Comparison of ENCODE assay signal across 1 cellular context in the genomic region with DNA sequence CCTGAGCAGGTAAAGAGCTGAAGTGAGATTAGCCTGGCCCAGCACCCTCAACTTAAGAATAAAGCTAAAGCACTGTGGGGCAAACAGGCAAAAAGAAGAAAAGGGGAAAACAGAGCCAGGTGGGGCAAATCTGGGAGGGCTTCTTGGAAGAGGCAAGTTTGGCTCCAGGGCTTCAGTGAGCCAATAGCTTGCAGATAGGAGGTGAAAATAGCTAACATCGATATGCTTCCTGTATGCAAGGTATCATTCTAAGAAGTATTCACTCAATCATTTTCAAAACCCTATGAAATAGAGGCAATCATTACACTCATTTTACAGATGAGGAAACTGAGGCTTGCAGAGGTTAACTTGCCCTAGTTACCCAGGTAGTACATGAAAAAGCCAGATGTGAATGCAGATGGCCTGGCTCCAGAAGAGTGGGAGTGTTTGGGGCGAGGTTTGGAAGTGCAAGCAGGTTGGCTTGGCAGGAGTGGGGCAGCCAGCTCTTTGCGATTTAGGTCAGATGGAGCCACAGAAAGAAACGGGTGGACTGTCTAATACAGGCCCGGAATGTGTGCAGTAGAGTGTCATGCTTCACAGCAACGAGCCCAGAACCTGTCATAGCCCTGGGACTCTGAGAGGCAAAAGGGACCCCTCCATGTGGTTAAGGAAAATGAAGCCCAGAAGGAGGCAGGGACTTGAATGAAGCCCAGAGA.
TF ChIP-seq lines count a peak whose summit lies in the region.

No MANE protein-coding gene starts in this region.

TF ChIP-seq in SK-N-SH treated with all-trans-retinoic acid at 6 μM for 48 hours, 23 proteins besides CTCF, POLR2A, EP300 and RAD21 (continued from another document):
- TF ChIP-seq, protein P1, sequence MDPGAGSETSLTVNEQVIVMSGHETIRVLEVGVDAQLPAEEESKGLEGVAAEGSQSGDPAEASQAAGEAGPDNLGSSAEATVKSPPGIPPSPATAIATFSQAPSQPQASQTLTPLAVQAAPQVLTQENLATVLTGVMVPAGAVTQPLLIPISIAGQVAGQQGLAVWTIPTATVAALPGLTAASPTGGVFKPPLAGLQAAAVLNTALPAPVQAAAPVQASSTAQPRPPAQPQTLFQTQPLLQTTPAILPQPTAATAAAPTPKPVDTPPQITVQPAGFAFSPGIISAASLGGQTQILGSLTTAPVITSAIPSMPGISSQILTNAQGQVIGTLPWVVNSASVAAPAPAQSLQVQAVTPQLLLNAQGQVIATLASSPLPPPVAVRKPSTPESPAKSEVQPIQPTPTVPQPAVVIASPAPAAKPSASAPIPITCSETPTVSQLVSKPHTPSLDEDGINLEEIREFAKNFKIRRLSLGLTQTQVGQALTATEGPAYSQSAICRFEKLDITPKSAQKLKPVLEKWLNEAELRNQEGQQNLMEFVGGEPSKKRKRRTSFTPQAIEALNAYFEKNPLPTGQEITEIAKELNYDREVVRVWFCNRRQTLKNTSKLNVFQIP (CRISPR knock-in tag; IDR thresholded peaks at IDR 0.05; ENCODE audit: borderline replicate concordance, low read depth), result no peak
- TF ChIP-seq ZNF70 (CRISPR knock-in tag; IDR thresholded peaks at IDR 0.05) (no peak), ESRRG (CRISPR knock-in tag; IDR thresholded peaks at IDR 0.05) (no peak), ZFP30 (CRISPR knock-in tag; IDR thresholded peaks at IDR 0.05) (no peak), ZFP3 (CRISPR knock-in tag; IDR thresholded peaks at IDR 0.05) (no peak), OSR1 (CRISPR knock-in tag; IDR thresholded peaks at IDR 0.05) (no peak), CREB5 (CRISPR knock-in tag; IDR thresholded peaks at IDR 0.05; ENCODE audit: low read depth) (no peak), SNAI2 (CRISPR knock-in tag; IDR thresholded peaks at IDR 0.05) (no peak), RARB (CRISPR knock-in tag; IDR thresholded peaks at IDR 0.05) (no peak), ZC3H10 (CRISPR knock-in tag; IDR thresholded peaks at IDR 0.05) (no peak)
- TF ChIP-seq, protein P2, sequence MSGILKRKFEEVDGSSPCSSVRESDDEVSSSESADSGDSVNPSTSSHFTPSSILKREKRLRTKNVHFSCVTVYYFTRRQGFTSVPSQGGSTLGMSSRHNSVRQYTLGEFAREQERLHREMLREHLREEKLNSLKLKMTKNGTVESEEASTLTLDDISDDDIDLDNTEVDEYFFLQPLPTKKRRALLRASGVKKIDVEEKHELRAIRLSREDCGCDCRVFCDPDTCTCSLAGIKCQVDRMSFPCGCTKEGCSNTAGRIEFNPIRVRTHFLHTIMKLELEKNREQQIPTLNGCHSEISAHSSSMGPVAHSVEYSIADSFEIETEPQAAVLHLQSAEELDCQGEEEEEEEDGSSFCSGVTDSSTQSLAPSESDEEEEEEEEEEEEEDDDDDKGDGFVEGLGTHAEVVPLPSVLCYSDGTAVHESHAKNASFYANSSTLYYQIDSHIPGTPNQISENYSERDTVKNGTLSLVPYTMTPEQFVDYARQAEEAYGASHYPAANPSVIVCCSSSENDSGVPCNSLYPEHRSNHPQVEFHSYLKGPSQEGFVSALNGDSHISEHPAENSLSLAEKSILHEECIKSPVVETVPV (CRISPR knock-in tag; IDR thresholded peaks at IDR 0.05), result no peak
TF ChIP-seq in SK-N-SH treated with all-trans-retinoic acid at 6 μM for 48 hours: peak in this region for 0.
